19 cellular contexts compared by ENCODE assay signal in the genomic region with DNA sequence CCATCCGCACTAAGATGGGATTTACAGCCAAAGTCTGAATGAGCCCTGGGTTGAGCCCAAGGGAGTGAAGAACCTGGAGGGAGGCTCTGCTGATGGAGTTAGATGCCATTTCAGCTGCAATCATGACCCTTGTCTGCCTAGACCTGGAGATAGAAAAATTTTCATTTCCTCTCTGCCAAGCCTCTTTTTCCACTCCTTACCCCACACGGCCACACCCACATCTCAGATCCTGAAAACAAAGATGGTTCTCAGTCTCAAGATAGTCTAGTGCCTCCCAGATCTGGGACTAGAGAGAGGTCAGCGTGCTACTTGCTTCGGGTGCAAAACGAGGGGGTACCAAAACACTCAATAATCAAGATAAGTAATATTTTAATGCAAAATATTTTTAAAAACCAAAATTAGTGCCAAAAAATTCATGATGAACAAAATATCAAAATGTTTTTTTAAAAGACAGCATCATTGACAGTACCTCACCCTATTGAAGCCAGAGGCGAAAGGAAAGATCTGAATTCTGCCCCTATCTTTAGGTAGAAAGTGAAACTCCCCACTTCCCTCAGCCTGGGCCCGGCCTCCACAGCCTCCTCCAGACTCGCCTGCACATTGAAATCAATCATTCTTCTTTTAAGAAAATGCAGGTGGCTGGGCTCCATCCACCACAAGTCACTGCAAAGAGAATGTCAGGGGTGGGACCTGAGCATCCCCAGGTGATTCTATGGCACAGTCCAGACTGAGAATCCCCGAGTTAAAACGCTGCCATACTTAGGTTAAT. TPM values are rescaled to one million over a fixed set of nuclear protein-coding genes. Genes with fewer than 3 reads are reported as not detected.
DNase-seq lines count a peak whose midpoint lies in the region; ATAC-seq and TF ChIP-seq lines count a peak whose summit lies in the region.
"Had no signal": no experiment of that assay in that cellular context is flagged by ENCODE, and none has a peak within 500 bp of the region (broad histone marks: within the 10 kb centered on the region; RNA-seq: fewer than 3 reads in every experiment).

No MANE protein-coding gene starts in this region.

- H3K4me1 Mint-ChIP-seq in progenitor cell of endocrine pancreas (ENCODE audit: low read depth) (peaks cover 28% of the 10 kb centered on the region), natural killer cell (no peaks in the 10 kb centered on the region)
- H3K4me1 Mint-ChIP-seq: activated CD8-positive, alpha-beta memory T cell treated with anti-CD3 and anti-CD28 coated beads, Interleukin-2, amount 10 ng/mL, durations not matched to agents 7 days and 5 days; activated naive CD8-positive, alpha-beta T cell treated with anti-CD3 and anti-CD28 coated beads for 36 hours; central memory CD8-positive, alpha-beta T cell had no signal

- H3K4me3 ChIP-seq in ovary (no peak overlapping the region), sigmoid colon (no peak overlapping the region)
- H3K4me3 ChIP-seq: left ventricle myocardium inferior had no signal

- H3K36me3 Mint-ChIP-seq in progenitor cell of endocrine pancreas (ENCODE audit: insufficient read depth), result no peaks in the 10 kb centered on the region
- no peaks in the 10 kb centered on the region for H3K36me3 Mint-ChIP-seq in natural killer cell
- H3K36me3 Mint-ChIP-seq: activated CD8-positive, alpha-beta memory T cell treated with anti-CD3 and anti-CD28 coated beads, Interleukin-2, amount 10 ng/mL, durations not matched to agents 7 days and 5 days; activated naive CD8-positive, alpha-beta T cell treated with anti-CD3 and anti-CD28 coated beads for 36 hours; type B pancreatic cell had no signal

- no peak for TF ChIP-seq CTCF in progenitor cell of endocrine pancreas (IDR thresholded peaks at IDR 0.05; ENCODE audit: unreplicated experiment)
- no peak for TF ChIP-seq CTCF in ovary (IDR thresholded peaks at IDR 0.05)
- TF ChIP-seq CTCF in sigmoid colon (IDR thresholded peaks at IDR 0.05), result no peak
- TF ChIP-seq CTCF in natural killer cell (IDR thresholded peaks at IDR 0.05), result no peak

- no peak overlapping the region for H3K4me3 Mint-ChIP-seq in progenitor cell of endocrine pancreas (ENCODE audit: low read depth)
- H3K4me3 Mint-ChIP-seq in natural killer cell, result no peak overlapping the region
- H3K4me3 Mint-ChIP-seq: activated CD8-positive, alpha-beta memory T cell treated with anti-CD3 and anti-CD28 coated beads, Interleukin-2, amount 10 ng/mL, durations not matched to agents 7 days and 5 days; activated naive CD8-positive, alpha-beta T cell treated with anti-CD3 and anti-CD28 coated beads for 36 hours; central memory CD8-positive, alpha-beta T cell; neural crest cell had no signal

- no peaks in the 10 kb centered on the region for H3K27me3 ChIP-seq in ovary
- H3K27me3 ChIP-seq in sigmoid colon, result peaks cover 0 to 10% (median 0%) of the 10 kb centered on the region in 3 donors

- H3K27ac ChIP-seq in ovary, result no peak overlapping the region
- H3K27ac ChIP-seq in sigmoid colon, result no peak overlapping the region
- H3K27ac ChIP-seq: left ventricle myocardium inferior, RWPE1 had no signal

- 63 to 68% (median 66%) methylated on average over 10 of the region's 10 CpGs for WGBS in ovary, 3 donors
- WGBS in sigmoid colon, 2 donors, result 56 to 76% methylated on average over 10 of the region's 10 CpGs

- H3K9me3 ChIP-seq in ovary, result no peaks in the 10 kb centered on the region
- no peaks in the 10 kb centered on the region for H3K9me3 ChIP-seq in sigmoid colon
- H3K9me3 ChIP-seq: left ventricle myocardium inferior had no signal

- H3K27me3 Mint-ChIP-seq in progenitor cell of endocrine pancreas (no peaks in the 10 kb centered on the region), natural killer cell (ENCODE audit: low read depth in 2 of 2) (peaks cover 2 to 5% of the 10 kb centered on the region in 2 donors)
- H3K27me3 Mint-ChIP-seq: activated naive CD8-positive, alpha-beta T cell treated with anti-CD3 and anti-CD28 coated beads for 36 hours; type B pancreatic cell had no signal

- no peak for TF ChIP-seq EP300 in ovary (IDR thresholded peaks at IDR 0.05)
- no peak for TF ChIP-seq EP300 in sigmoid colon (IDR thresholded peaks at IDR 0.05)

- H3K36me3 ChIP-seq in ovary (no peaks in the 10 kb centered on the region), sigmoid colon (no peaks in the 10 kb centered on the region)
- H3K36me3 ChIP-seq: left ventricle myocardium inferior had no signal

- DNase-seq in progenitor cell of endocrine pancreas (ENCODE audit: low spot score, unreplicated experiment), result no peak
- DNase-seq in ovary, result no peak
- no peak for DNase-seq in sigmoid colon
- DNase-seq in natural killer cell, result no peak
- DNase-seq: activated CD8-positive, alpha-beta memory T cell treated with anti-CD3 and anti-CD28 coated beads, Interleukin-2, amount 10 ng/mL, durations not matched to agents 7 days and 5 days; activated naive CD8-positive, alpha-beta T cell treated with anti-CD3 and anti-CD28 coated beads for 36 hours; erythroblast; left ventricle myocardium inferior; NCI-H524 treated with DMSO at 0.1 percent for 48 hours had no signal

- H3K4me1 ChIP-seq in ovary (ENCODE audit: insufficient read depth), result no peaks in the 10 kb centered on the region
- H3K4me1 ChIP-seq in sigmoid colon, result no peaks in the 10 kb centered on the region
- H3K4me1 ChIP-seq: left ventricle myocardium inferior had no signal

- intact Hi-C loops in ovary (cut with DNase I), result no loop called here
- intact Hi-C loops in sigmoid colon (cut with DNase I), result no loop called here
- intact Hi-C loops in natural killer cell (cut with micrococcal nuclease), result no loop called here

- no peak for TF ChIP-seq POLR2A in ovary (IDR thresholded peaks at IDR 0.05)
- TF ChIP-seq POLR2A in sigmoid colon (IDR thresholded peaks at IDR 0.05), result no peak

- peak overlapping the region; percentile 90 for H3K27ac Mint-ChIP-seq in progenitor cell of endocrine pancreas
- no peak overlapping the region for H3K27ac Mint-ChIP-seq in natural killer cell
- H3K27ac Mint-ChIP-seq: activated CD8-positive, alpha-beta memory T cell treated with anti-CD3 and anti-CD28 coated beads, Interleukin-2, amount 10 ng/mL, durations not matched to agents 7 days and 5 days; activated naive CD8-positive, alpha-beta T cell treated with anti-CD3 and anti-CD28 coated beads for 36 hours; type B pancreatic cell had no signal

- H3K9me3 Mint-ChIP-seq in progenitor cell of endocrine pancreas (ENCODE audit: low read depth), result no peaks in the 10 kb centered on the region
- H3K9me3 Mint-ChIP-seq in natural killer cell, result no peaks in the 10 kb centered on the region
- H3K9me3 Mint-ChIP-seq: activated naive CD8-positive, alpha-beta T cell treated with anti-CD3 and anti-CD28 coated beads for 36 hours; central memory CD8-positive, alpha-beta T cell; neural crest cell; type B pancreatic cell had no signal

- ATAC-seq in GM19324 (IDR thresholded peaks at IDR 0.05; ENCODE audit: low FRiP score, unreplicated experiment) (peak; percentile 50), GM21825 (IDR thresholded peaks at IDR 0.05; ENCODE audit: unreplicated experiment) (peak; percentile 76), HG03280 (IDR thresholded peaks at IDR 0.05; ENCODE audit: unreplicated experiment) (peak; percentile 45), GM19035 (IDR thresholded peaks at IDR 0.05; ENCODE audit: unreplicated experiment) (no peak), natural killer cell (no peak)
- ATAC-seq: activated CD8-positive, alpha-beta memory T cell treated with anti-CD3 and anti-CD28 coated beads, Interleukin-2, amount 10 ng/mL, durations not matched to agents 7 days and 5 days had no signal

RNA-seq across cellular contexts. Expression of a gene that starts 57.8 kb away (rescaled TPM):
- not detected in 2 replicates for total RNA-seq in progenitor cell of endocrine pancreas
- total RNA-seq in ovary, result not detected
- polyA plus RNA-seq in ovary, result not detected
- not detected for total RNA-seq in sigmoid colon
- polyA plus RNA-seq in sigmoid colon, result not detected
- total RNA-seq in natural killer cell, result not detected
- total RNA-seq: activated CD8-positive, alpha-beta memory T cell treated with anti-CD3 and anti-CD28 coated beads, Interleukin-2, amount 10 ng/mL, durations not matched to agents 7 days and 5 days; activated naive CD8-positive, alpha-beta T cell treated with anti-CD3 and anti-CD28 coated beads for 36 hours; HT-29; left ventricle myocardium inferior; neural crest cell; T-helper 2 cell treated with Interferon-gamma antibody and Interleukin-4, amounts not matched to agents 100 ng/mL and 5 ng/mL, for 36 hours had no signal

Comparison
In these comparisons a context has a peak if more than half of its experiments do, and no peak if none do; other contexts are left out.
1. ATAC-seq: peak in GM19324 (single experiment), GM21825 (single experiment) and HG03280 (single experiment); none in GM19035 (single experiment) and natural killer cell (0 of 3).